Comparison of ENCODE assay signal across 1 cellular context in genomic region chr2:111239107-111239506, GRCh38.
TF ChIP-seq lines count a peak whose summit lies in the region.

No MANE protein-coding gene starts in this region.

TF ChIP-seq in HepG2, 621 proteins besides CTCF, POLR2A, EP300 and RAD21 (continued from another document):
- no peak for TF ChIP-seq SUZ12 (IDR thresholded peaks at IDR 0.05; ENCODE audit: low read depth, low read length)
- no peak for TF ChIP-seq KDM2A (CRISPR knock-in tag; IDR thresholded peaks at IDR 0.05; ENCODE audit: borderline replicate concordance, low read depth)
- no peak for TF ChIP-seq FOXP1 (IDR thresholded peaks at IDR 0.05)
- TF ChIP-seq FOXP1 (CRISPR knock-in tag; IDR thresholded peaks at IDR 0.05), result no peak
- TF ChIP-seq MIXL1 (CRISPR knock-in tag; IDR thresholded peaks at IDR 0.05), result no peak
